In the genomic region with DNA sequence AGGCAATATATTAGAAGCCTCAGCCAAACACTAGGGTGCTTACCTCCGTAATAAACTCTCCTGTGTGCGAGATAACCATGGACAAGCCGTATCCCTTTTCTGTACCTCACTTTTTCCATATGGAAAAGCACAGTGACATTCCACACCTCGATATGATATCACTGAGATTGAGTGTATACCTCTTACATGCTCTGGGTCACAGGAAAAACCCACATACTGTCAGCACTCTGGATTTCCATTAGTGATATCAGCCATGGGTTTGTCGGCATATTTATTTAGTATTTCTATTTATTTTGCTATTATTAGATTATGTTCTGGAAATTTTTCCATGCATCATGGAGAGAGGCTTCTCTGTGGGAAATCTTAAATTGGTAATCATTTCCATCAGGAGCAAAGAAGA, we compare ENCODE assay signal across 24 cellular contexts.
"Had no signal": no experiment of that assay in that cellular context is flagged by ENCODE, and none has a peak within 500 bp of the region (broad histone marks: within the 10 kb centered on the region; RNA-seq: fewer than 3 reads in every experiment).

No MANE protein-coding gene starts in this region.

- H3K27ac ChIP-seq: SK-N-MC had no signal

- DNase-seq: activated B cell treated with CpG ODN at 0.5 μM for 24 hours; activated CD4-positive, alpha-beta memory T cell treated with anti-CD3 and anti-CD28 coated beads for 36 hours; activated CD4-positive, alpha-beta T cell treated with anti-CD3 and anti-CD28 coated beads, Interleukin-2, amount 10 ng/mL, durations not matched to agents 7 days and 5 days; activated CD8-positive, alpha-beta memory T cell treated with anti-CD3 and anti-CD28 coated beads for 24 hours; activated effector memory CD4-positive, alpha-beta T cell treated with anti-CD3 and anti-CD28 coated beads, Interleukin-2, amount 50 U/mL, for 16 hours; activated naive CD4-positive, alpha-beta T cell treated with anti-CD3 and anti-CD28 coated beads for 36 hours; activated T-cell treated with anti-CD3 and anti-CD28 coated beads, Interleukin-2, amount 50 U/mL, for 4 hours; amygdala; cerebellar nuclear complex; KG1; NCI-H1048; NCI-H1930; NCI-H2107; NCI-H446; NCI-H774; OCI-M1; RPMI8226; T-cell; T-helper 2 cell; T1000 had no signal

- H3K9me3 Mint-ChIP-seq: activated naive CD4-positive, alpha-beta T cell treated with anti-CD3 and anti-CD28 coated beads for 36 hours had no signal

- H3K4me3 Mint-ChIP-seq: activated B cell treated with CpG ODN at 0.5 μM for 24 hours; activated CD4-positive, alpha-beta memory T cell treated with anti-CD3 and anti-CD28 coated beads for 36 hours; activated CD4-positive, alpha-beta T cell treated with anti-CD3 and anti-CD28 coated beads, Interleukin-2, amount 10 ng/mL, durations not matched to agents 7 days and 5 days; activated naive CD4-positive, alpha-beta T cell treated with anti-CD3 and anti-CD28 coated beads for 36 hours; activated naive CD8-positive, alpha-beta T cell; activated T-cell treated with anti-CD3 and anti-CD28 coated beads, Interleukin-2, amount 50 U/mL, for 4 hours; T-cell had no signal

- H3K27ac Mint-ChIP-seq: activated B cell treated with CpG ODN at 0.5 μM for 24 hours; activated CD4-positive, alpha-beta memory T cell treated with anti-CD3 and anti-CD28 coated beads for 36 hours; activated CD4-positive, alpha-beta T cell treated with anti-CD3 and anti-CD28 coated beads, Interleukin-2, amount 10 ng/mL, durations not matched to agents 7 days and 5 days; activated naive CD4-positive, alpha-beta T cell treated with anti-CD3 and anti-CD28 coated beads for 36 hours; activated naive CD8-positive, alpha-beta T cell; T-cell had no signal

- ATAC-seq: activated T-cell treated with anti-CD3 and anti-CD28 coated beads, Interleukin-2, amount 50 U/mL, for 4 hours; Panc1; Right ventricle myocardium inferior; T-cell had no signal

- H3K36me3 Mint-ChIP-seq: activated CD4-positive, alpha-beta memory T cell treated with anti-CD3 and anti-CD28 coated beads for 36 hours; activated naive CD8-positive, alpha-beta T cell; T-cell had no signal

- H3K4me3 ChIP-seq: SK-N-MC had no signal
